Comparison of ENCODE assay signal across 3 cellular contexts in the genomic region with DNA sequence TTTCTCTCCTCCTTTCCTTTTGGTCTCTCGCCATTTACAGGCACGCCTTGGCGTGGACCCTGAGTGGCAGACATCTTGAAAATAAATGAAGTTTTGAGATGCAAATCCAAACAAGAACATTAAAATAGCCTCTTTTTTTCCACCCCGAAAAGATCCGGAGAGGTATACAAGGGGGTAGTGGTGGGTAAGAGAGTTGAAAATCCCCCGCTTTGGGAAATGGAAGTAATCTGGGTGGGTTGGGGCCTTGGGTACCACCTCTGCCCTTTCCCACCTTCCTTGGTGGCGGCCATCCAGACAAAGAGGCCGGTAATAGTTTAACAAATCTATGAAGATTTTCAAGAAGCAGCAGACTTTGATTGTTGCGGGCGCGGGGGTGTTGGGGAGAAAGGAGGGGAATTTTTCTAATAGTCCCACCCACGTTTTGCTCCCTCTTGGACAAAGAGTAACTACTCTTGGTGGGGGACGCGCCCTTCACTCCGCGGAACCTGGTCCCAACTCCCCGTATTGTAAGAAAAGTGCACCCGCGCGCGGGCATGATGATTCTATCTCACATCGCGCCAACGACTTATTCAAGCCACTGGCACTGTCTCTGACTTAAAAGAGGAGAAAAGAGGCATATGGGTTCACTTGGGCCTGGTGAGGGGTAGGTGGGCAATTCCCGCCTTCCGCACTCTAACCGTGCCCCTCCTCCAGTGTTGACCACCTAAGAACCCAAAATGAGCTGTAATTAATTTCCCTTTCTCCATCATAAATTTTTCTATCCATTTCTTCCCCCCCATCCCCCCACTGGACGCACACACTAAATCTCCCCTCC.
TF ChIP-seq lines count a peak whose summit lies in the region.

No MANE protein-coding gene starts in this region.

TF ChIP-seq in SK-N-SH, 30 proteins besides CTCF, POLR2A, EP300 and RAD21:
- TF ChIP-seq FOXM1 (IDR thresholded peaks at IDR 0.05; ENCODE audit: low read depth) (no peak), RCOR1 (IDR thresholded peaks at IDR 0.05; ENCODE audit: low read length) (no peak), GABPA (IDR thresholded peaks at IDR 0.05; ENCODE audit: low read depth) (no peak), TEAD4 (IDR thresholded peaks at IDR 0.05; ENCODE audit: borderline replicate concordance, insufficient read depth) (no peak), TAF1 (IDR thresholded peaks at IDR 0.05; ENCODE audit: borderline replicate concordance, low read depth, low read length) (no peak), MXI1 (IDR thresholded peaks at IDR 0.05; ENCODE audit: low read depth, low read length) (no peak), SIN3A (IDR thresholded peaks at IDR 0.05; ENCODE audit: borderline replicate concordance, low read depth, low read length) (no peak), IRF3 (IDR thresholded peaks at IDR 0.05; ENCODE audit: low read depth, low read length) (no peak), NFIC (IDR thresholded peaks at IDR 0.05; ENCODE audit: borderline replicate concordance) (no peak), JUND (IDR thresholded peaks at IDR 0.05) (no peak), POLR2AphosphoS5 (IDR thresholded peaks at IDR 0.05; ENCODE audit: low read depth, low read length) (no peak), FOXJ3 (CRISPR knock-in tag; IDR thresholded peaks at IDR 0.05) (no peak)
- TF ChIP-seq, protein P1, sequence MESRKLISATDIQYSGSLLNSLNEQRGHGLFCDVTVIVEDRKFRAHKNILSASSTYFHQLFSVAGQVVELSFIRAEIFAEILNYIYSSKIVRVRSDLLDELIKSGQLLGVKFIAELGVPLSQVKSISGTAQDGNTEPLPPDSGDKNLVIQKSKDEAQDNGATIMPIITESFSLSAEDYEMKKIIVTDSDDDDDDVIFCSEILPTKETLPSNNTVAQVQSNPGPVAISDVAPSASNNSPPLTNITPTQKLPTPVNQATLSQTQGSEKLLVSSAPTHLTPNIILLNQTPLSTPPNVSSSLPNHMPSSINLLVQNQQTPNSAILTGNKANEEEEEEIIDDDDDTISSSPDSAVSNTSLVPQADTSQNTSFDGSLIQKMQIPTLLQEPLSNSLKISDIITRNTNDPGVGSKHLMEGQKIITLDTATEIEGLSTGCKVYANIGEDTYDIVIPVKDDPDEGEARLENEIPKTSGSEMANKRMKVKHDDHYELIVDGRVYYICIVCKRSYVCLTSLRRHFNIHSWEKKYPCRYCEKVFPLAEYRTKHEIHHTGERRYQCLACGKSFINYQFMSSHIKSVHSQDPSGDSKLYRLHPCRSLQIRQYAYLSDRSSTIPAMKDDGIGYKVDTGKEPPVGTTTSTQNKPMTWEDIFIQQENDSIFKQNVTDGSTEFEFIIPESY (IDR thresholded peaks at IDR 0.05; ENCODE audit: borderline replicate concordance, low read depth), result no peak
TF ChIP-seq in SK-N-SH: peak in this region for 0.

TF ChIP-seq in SK-N-SH treated with all-trans-retinoic acid at 6 μM for 48 hours, 23 proteins besides CTCF, POLR2A, EP300 and RAD21:
- TF ChIP-seq TCF4 (CRISPR knock-in tag; IDR thresholded peaks at IDR 0.05; ENCODE audit: borderline replicate concordance) (no peak), CSDC2 (CRISPR knock-in tag; IDR thresholded peaks at IDR 0.05) (no peak)
- TF ChIP-seq, protein P2, sequence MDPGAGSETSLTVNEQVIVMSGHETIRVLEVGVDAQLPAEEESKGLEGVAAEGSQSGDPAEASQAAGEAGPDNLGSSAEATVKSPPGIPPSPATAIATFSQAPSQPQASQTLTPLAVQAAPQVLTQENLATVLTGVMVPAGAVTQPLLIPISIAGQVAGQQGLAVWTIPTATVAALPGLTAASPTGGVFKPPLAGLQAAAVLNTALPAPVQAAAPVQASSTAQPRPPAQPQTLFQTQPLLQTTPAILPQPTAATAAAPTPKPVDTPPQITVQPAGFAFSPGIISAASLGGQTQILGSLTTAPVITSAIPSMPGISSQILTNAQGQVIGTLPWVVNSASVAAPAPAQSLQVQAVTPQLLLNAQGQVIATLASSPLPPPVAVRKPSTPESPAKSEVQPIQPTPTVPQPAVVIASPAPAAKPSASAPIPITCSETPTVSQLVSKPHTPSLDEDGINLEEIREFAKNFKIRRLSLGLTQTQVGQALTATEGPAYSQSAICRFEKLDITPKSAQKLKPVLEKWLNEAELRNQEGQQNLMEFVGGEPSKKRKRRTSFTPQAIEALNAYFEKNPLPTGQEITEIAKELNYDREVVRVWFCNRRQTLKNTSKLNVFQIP (CRISPR knock-in tag; IDR thresholded peaks at IDR 0.05; ENCODE audit: borderline replicate concordance, low read depth), result no peak

TF ChIP-seq in IMR-90, 13 proteins besides CTCF, POLR2A, EP300 and RAD21:
- TF ChIP-seq USF2 (IDR thresholded peaks at IDR 0.05; ENCODE audit: low read depth, low read length) (no peak), BHLHE40 (IDR thresholded peaks at IDR 0.05; ENCODE audit: low read depth, low read length) (no peak), MXI1 (IDR thresholded peaks at IDR 0.05; ENCODE audit: borderline replicate concordance, low read depth, low read length) (no peak), NFE2L2 (IDR thresholded peaks at IDR 0.05; ENCODE audit: low read depth, low read length) (no peak), MAZ (IDR thresholded peaks at IDR 0.05; ENCODE audit: borderline replicate concordance, low read depth, low read length) (no peak), ELK1 (IDR thresholded peaks at IDR 0.05; ENCODE audit: borderline replicate concordance, low read depth, low read length) (no peak), CHD1 (IDR thresholded peaks at IDR 0.05; ENCODE audit: low read depth, low read length) (no peak), FOS (IDR thresholded peaks at IDR 0.05; ENCODE audit: low read depth, low read length) (no peak), MAFK (IDR thresholded peaks at IDR 0.05; ENCODE audit: low read depth, low read length) (no peak), CEBPB (IDR thresholded peaks at IDR 0.05; ENCODE audit: low read depth, low read length) (no peak), SMC3 (IDR thresholded peaks at IDR 0.05; ENCODE audit: low read depth, low read length) (no peak), RFX5 (IDR thresholded peaks at IDR 0.05; ENCODE audit: low read depth, low read length) (no peak), RCOR1 (IDR thresholded peaks at IDR 0.05; ENCODE audit: insufficient replicate concordance, low read length) (no peak)
